1 cellular context compared by ENCODE assay signal in genomic region chr4:71765349-71765748, GRCh38.
TF ChIP-seq lines count a peak whose summit lies in the region.

No MANE protein-coding gene starts in this region.

TF ChIP-seq in HepG2, 621 proteins besides CTCF, POLR2A, EP300 and RAD21 (continued from another document):
- no peak for TF ChIP-seq SOX6 (IDR thresholded peaks at IDR 0.05)
- TF ChIP-seq SOX6 (CRISPR knock-in tag; IDR thresholded peaks at IDR 0.05) = no peak
- TF ChIP-seq ZFP1 (CRISPR knock-in tag; IDR thresholded peaks at IDR 0.05) = no peak
- no peak for TF ChIP-seq ZKSCAN8 (CRISPR knock-in tag; IDR thresholded peaks at IDR 0.05; ENCODE audit: borderline replicate concordance)
- TF ChIP-seq ZNF878 (CRISPR knock-in tag; IDR thresholded peaks at IDR 0.05) = no peak
